Comparison of ENCODE assay signal across 8 cellular contexts in genomic region chr11:108221401-108221800, GRCh38.
DNase-seq lines count a peak whose midpoint lies in the region; ATAC-seq, FAIRE-seq and TF ChIP-seq lines count a peak whose summit lies in the region.

No MANE protein-coding gene starts in this region.

- no peak for TF ChIP-seq CTCF in OCI-LY3 (IDR thresholded peaks at IDR 0.05; ENCODE audit: low read depth, low read length)
- no peak for TF ChIP-seq CTCF in fibroblast of pulmonary artery (IDR thresholded peaks at IDR 0.05; ENCODE audit: low read length, missing control alignments)
- no peak for TF ChIP-seq CTCF in D721Med (IDR thresholded peaks at IDR 0.05; ENCODE audit: insufficient read depth, missing control alignments)

- H3K9me3 ChIP-seq in OCI-LY3 (ENCODE audit: insufficient read depth, low read length): no peaks in the 10 kb centered on the region

- DNase-seq in GF-D8 (lab: John Stamatoyannopoulos, UW) (peak; percentile 52), fibroblast of pulmonary artery (ENCODE audit: low read depth) (peak; percentile 69), retina (peak; percentile 3), activated T-cell treated with anti-CD3 and anti-CD28 coated beads for 4 hours (no peak), D721Med (ENCODE audit: insufficient read length, low spot score) (no peak), SHP77 treated with DMSO at 0.1 percent for 48 hours (lab: John Stamatoyannopoulos, UW) (no peak)

- FAIRE-seq in D721Med (lab: Jason Lieb, UNC): no peak

- no peak for ATAC-seq in GM19467 (IDR thresholded peaks at IDR 0.05; ENCODE audit: unreplicated experiment)

- H3K9ac ChIP-seq in OCI-LY3 (ENCODE audit: low read length): peak overlapping the region; percentile 98

- H2AFZ ChIP-seq in OCI-LY3 (ENCODE audit: low read depth, low read length): no peak overlapping the region

- peak overlapping the region; percentile 86 for H3K4me2 ChIP-seq in OCI-LY3 (ENCODE audit: low read length)

- H3K79me2 ChIP-seq in OCI-LY3 (ENCODE audit: low read length): peaks cover 94% of the 10 kb centered on the region

- peaks cover 50% of the 10 kb centered on the region for H3K4me1 ChIP-seq in OCI-LY3 (ENCODE audit: low read length)

- peak overlapping the region; percentile 99; the same call in 1 of the 2 replicates for H3K27ac ChIP-seq in OCI-LY3 (ENCODE audit: low read length)

- H3K36me3 ChIP-seq in OCI-LY3 (replicated peaks; ENCODE audit: low read depth, low read length): peaks cover 31% of the 10 kb centered on the region

- H3K27me3 ChIP-seq in OCI-LY3 (ENCODE audit: low read depth, low read length): no peaks in the 10 kb centered on the region

- H3K4me3 ChIP-seq in OCI-LY3 (ENCODE audit: low read length): peak overlapping the region; percentile 96
- H3K4me3 ChIP-seq in fibroblast of pulmonary artery (replicated peaks; ENCODE audit: low read depth, low read length): peak overlapping the region; percentile 93

- peaks cover 55% of the 10 kb centered on the region for H4K20me1 ChIP-seq in OCI-LY3 (ENCODE audit: insufficient read depth, low read length)

Comparison
In these comparisons a context has a peak if more than half of its experiments do, and no peak if none do; other contexts are left out.
1. DNase-seq: peak in GF-D8 (single experiment), fibroblast of pulmonary artery (single experiment) and retina (single experiment); none in activated T-cell treated with anti-CD3 and anti-CD28 coated beads for 4 hours (single experiment), D721Med (single experiment) and SHP77 treated with DMSO at 0.1 percent for 48 hours (single experiment).